ENCODE assay signal across 8 cellular contexts in genomic region chr11:66546368-66546965, GRCh38. TPM values are rescaled to one million over a fixed set of nuclear protein-coding genes. Genes with fewer than 3 reads are reported as not detected.
DNase-seq lines count a peak whose midpoint lies in the region; ATAC-seq and TF ChIP-seq lines count a peak whose summit lies in the region.

Gene ACTN3 (plus strand): TSS chr11:66546903. CDS start chr11:66546938, 35 bp downstream.

- peaks cover 38% of the 10 kb centered on the region for H3K4me1 Mint-ChIP-seq in activated CD4-positive, alpha-beta memory T cell treated with anti-CD3 and anti-CD28 coated beads, Interleukin-2, amount 10 ng/mL, durations not matched to agents 7 days and 5 days

- in situ Hi-C loops in gastrocnemius medialis (cut with MboI; ENCODE audit: low sequenced_read_pairs in 4 of 4) = no loop called here

- no peaks in the 10 kb centered on the region for H3K9me3 Mint-ChIP-seq in activated CD4-positive, alpha-beta memory T cell treated with anti-CD3 and anti-CD28 coated beads, Interleukin-2, amount 10 ng/mL, durations not matched to agents 7 days and 5 days

- POLR2A ChIA-PET in activated CD4-positive, alpha-beta memory T cell treated with anti-CD3 and anti-CD28 coated beads, Interleukin-2, amount 10 ng/mL, durations not matched to agents 7 days and 5 days (lab: Charles Lee) = interaction anchor here (0.8 to 2.8 kb wide), 23 partner anchors 9 to 693 kb away, joined by 3 to 23 read pairs (median 5); partner anchors contain the start of genes BBS1, DPP3, MRPL11 and RBM14

- H3K4me3 ChIP-seq in gastrocnemius medialis = peak within 1 kb of the TSS; percentile 70 to 99 (median 80)

- peaks cover 15% of the 10 kb centered on the region for H3K27me3 Mint-ChIP-seq in activated CD4-positive, alpha-beta memory T cell treated with anti-CD3 and anti-CD28 coated beads, Interleukin-2, amount 10 ng/mL, durations not matched to agents 7 days and 5 days

- peaks cover 0 to 4% of the 10 kb centered on the region in 2 donors for H3K36me3 ChIP-seq in gastrocnemius medialis

- no peak for TF ChIP-seq POLR2A in gastrocnemius medialis (IDR thresholded peaks at IDR 0.05)

- peak within 1 kb of the TSS; percentile 79 to 94 (median 91) for H3K27ac ChIP-seq in gastrocnemius medialis

- DNase-seq in activated CD4-positive, alpha-beta T cell treated with anti-CD3 and anti-CD28 coated beads, Interleukin-2, amount 50 U/mL, for 48 hours = peak; percentile 29 to 35
- DNase-seq in activated CD4-positive, alpha-beta T cell treated with anti-CD3 and anti-CD28 coated beads for 48 hours = no peak
- DNase-seq in activated CD4-positive, alpha-beta memory T cell treated with anti-CD3 and anti-CD28 coated beads, Interleukin-2, amount 10 ng/mL, durations not matched to agents 7 days and 5 days = peak; percentile 34
- DNase-seq in left cardiac atrium = peak; percentile 54
- peak; percentile 27 to 52 for DNase-seq in gastrocnemius medialis
- no peak for DNase-seq in cortex of kidney (lab: John Stamatoyannopoulos, UW)
- no peak for DNase-seq in NCI-H774 (lab: John Stamatoyannopoulos, UW)
- no peak for DNase-seq in DMS153 treated with DMSO at 0.1 percent for 48 hours (lab: John Stamatoyannopoulos, UW; ENCODE audit: unreplicated experiment)

- peaks cover 18% of the 10 kb centered on the region for H3K36me3 Mint-ChIP-seq in activated CD4-positive, alpha-beta memory T cell treated with anti-CD3 and anti-CD28 coated beads, Interleukin-2, amount 10 ng/mL, durations not matched to agents 7 days and 5 days (ENCODE audit: low read depth)

- H3K4me3 Mint-ChIP-seq in activated CD4-positive, alpha-beta memory T cell treated with anti-CD3 and anti-CD28 coated beads, Interleukin-2, amount 10 ng/mL, durations not matched to agents 7 days and 5 days = peak within 1 kb of the TSS; percentile 79

- H3K27me3 ChIP-seq in gastrocnemius medialis = no peaks in the 10 kb centered on the region

- no peaks in the 10 kb centered on the region for H3K9me3 ChIP-seq in gastrocnemius medialis

- peaks cover 25 to 50% of the 10 kb centered on the region in 2 donors for H3K4me1 ChIP-seq in gastrocnemius medialis

- TF ChIP-seq CTCF in gastrocnemius medialis (IDR thresholded peaks at IDR 0.05 in 4 of 5, conservative IDR thresholded peaks at IDR 0.05 in 1 of 5) = no peak

- CTCF ChIA-PET in activated CD4-positive, alpha-beta memory T cell treated with anti-CD3 and anti-CD28 coated beads, Interleukin-2, amount 10 ng/mL, durations not matched to agents 7 days and 5 days (lab: Charles Lee) = interaction anchor here (1.2 to 1.7 kb wide), 6 partner anchors 26 to 137 kb away, joined by 3 to 17 read pairs (median 4); partner anchors contain the start of genes CCDC87, CCS, DPP3 and RBM4B

- H3K27ac Mint-ChIP-seq in activated CD4-positive, alpha-beta memory T cell treated with anti-CD3 and anti-CD28 coated beads, Interleukin-2, amount 10 ng/mL, durations not matched to agents 7 days and 5 days = peak within 1 kb of the TSS; percentile 71

- intact Hi-C loops in left cardiac atrium (cut with DNase I) (no loop called here), gastrocnemius medialis (cut with DNase I; ENCODE audit: low total_unique reads) (loop anchor here (1.0 to 2.0 kb wide), 3 partner anchors 22 to 132 kb away; partner anchors contain the start of genes CCDC87 and CCS)

- ATAC-seq in left cardiac atrium = peak; percentile 32 to 36
- ATAC-seq in gastrocnemius medialis = peak; percentile 7

RNA-seq across cellular contexts. Expression of gene ACTN3, which starts in this region (rescaled TPM):
- total RNA-seq in activated CD4-positive, alpha-beta memory T cell treated with anti-CD3 and anti-CD28 coated beads, Interleukin-2, amount 10 ng/mL, durations not matched to agents 7 days and 5 days = under 1 TPM; 0.30 to 0.35 TPM
- under 1 TPM; 0.10 to 0.15 TPM for total RNA-seq in left cardiac atrium
- total RNA-seq in gastrocnemius medialis = 1 to 10 TPM in 3 of 4 donors, under 1 TPM in 1; 0.85 to 2.4 (median 1.2) TPM

Comparison
In these comparisons a context has a peak if more than half of its experiments do, and no peak if none do; other contexts are left out.
1. DNase-seq: peak in activated CD4-positive, alpha-beta T cell treated with anti-CD3 and anti-CD28 coated beads, Interleukin-2, amount 50 U/mL, for 48 hours (2 of 2) and gastrocnemius medialis (2 of 2); none in activated CD4-positive, alpha-beta T cell treated with anti-CD3 and anti-CD28 coated beads for 48 hours (single experiment), cortex of kidney (single experiment), NCI-H774 (single experiment) and DMS153 treated with DMSO at 0.1 percent for 48 hours (single experiment).
2. Peak in DNase-seq in activated CD4-positive, alpha-beta memory T cell treated with anti-CD3 and anti-CD28 coated beads, Interleukin-2, amount 10 ng/mL, durations not matched to agents 7 days and 5 days; RNA of the gene not detected or under 1 TPM.
3. Peak in DNase-seq and ATAC-seq in left cardiac atrium; RNA of the gene not detected or under 1 TPM.